1 cellular context compared by ENCODE assay signal in the genomic region with DNA sequence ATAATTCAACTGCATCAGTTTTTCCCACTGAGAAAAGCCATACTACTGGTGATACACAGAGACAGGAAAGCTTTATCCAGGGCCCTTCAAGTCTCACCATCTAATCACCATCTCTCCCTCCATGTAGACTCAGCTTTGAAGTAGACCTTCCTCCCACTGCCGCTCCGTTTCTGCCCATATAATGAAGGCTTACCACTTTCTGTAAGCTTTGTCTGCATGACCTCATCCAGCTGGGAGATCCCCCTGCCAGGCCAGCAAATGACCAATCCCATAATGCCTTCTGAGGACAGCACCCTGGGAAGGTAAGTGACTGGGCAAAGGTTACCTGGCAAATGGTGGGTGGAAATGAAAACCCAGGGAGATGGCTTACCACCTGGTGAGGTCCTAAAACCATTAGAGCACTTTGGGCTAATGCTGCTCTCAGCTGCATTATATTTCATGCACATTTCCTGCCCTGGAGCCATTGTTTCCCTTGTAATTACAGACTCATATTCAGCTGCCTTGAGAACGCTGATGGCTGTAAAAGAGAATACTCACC.
TF ChIP-seq lines count a peak whose summit lies in the region.

No MANE protein-coding gene starts in this region.

TF ChIP-seq in WTC11, 78 proteins besides CTCF, POLR2A, EP300 and RAD21 (continued from another document):
- no peak for TF ChIP-seq MLX (CRISPR knock-in tag; IDR thresholded peaks at IDR 0.05)
- no peak for TF ChIP-seq ELF4 (CRISPR knock-in tag; IDR thresholded peaks at IDR 0.05; ENCODE audit: low read depth)
- TF ChIP-seq GABPB1 (CRISPR knock-in tag; IDR thresholded peaks at IDR 0.05): no peak
- TF ChIP-seq ESRRA (CRISPR knock-in tag; IDR thresholded peaks at IDR 0.05; ENCODE audit: borderline replicate concordance): no peak
- TF ChIP-seq NR1H2 (CRISPR knock-in tag; IDR thresholded peaks at IDR 0.05): no peak
- TF ChIP-seq, protein P1, sequence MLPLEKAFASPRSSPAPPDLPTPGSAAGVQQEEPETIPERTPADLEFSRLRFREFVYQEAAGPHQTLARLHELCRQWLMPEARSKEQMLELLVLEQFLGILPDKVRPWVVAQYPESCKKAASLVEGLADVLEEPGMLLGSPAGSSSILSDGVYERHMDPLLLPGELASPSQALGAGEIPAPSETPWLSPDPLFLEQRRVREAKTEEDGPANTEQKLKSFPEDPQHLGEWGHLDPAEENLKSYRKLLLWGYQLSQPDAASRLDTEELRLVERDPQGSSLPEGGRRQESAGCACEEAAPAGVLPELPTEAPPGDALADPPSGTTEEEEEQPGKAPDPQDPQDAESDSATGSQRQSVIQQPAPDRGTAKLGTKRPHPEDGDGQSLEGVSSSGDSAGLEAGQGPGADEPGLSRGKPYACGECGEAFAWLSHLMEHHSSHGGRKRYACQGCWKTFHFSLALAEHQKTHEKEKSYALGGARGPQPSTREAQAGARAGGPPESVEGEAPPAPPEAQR (CRISPR knock-in tag; IDR thresholded peaks at IDR 0.05): no peak
- TF ChIP-seq, protein P2, sequence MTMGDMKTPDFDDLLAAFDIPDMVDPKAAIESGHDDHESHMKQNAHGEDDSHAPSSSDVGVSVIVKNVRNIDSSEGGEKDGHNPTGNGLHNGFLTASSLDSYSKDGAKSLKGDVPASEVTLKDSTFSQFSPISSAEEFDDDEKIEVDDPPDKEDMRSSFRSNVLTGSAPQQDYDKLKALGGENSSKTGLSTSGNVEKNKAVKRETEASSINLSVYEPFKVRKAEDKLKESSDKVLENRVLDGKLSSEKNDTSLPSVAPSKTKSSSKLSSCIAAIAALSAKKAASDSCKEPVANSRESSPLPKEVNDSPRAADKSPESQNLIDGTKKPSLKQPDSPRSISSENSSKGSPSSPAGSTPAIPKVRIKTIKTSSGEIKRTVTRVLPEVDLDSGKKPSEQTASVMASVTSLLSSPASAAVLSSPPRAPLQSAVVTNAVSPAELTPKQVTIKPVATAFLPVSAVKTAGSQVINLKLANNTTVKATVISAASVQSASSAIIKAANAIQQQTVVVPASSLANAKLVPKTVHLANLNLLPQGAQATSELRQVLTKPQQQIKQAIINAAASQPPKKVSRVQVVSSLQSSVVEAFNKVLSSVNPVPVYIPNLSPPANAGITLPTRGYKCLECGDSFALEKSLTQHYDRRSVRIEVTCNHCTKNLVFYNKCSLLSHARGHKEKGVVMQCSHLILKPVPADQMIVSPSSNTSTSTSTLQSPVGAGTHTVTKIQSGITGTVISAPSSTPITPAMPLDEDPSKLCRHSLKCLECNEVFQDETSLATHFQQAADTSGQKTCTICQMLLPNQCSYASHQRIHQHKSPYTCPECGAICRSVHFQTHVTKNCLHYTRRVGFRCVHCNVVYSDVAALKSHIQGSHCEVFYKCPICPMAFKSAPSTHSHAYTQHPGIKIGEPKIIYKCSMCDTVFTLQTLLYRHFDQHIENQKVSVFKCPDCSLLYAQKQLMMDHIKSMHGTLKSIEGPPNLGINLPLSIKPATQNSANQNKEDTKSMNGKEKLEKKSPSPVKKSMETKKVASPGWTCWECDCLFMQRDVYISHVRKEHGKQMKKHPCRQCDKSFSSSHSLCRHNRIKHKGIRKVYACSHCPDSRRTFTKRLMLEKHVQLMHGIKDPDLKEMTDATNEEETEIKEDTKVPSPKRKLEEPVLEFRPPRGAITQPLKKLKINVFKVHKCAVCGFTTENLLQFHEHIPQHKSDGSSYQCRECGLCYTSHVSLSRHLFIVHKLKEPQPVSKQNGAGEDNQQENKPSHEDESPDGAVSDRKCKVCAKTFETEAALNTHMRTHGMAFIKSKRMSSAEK (CRISPR knock-in tag; IDR thresholded peaks at IDR 0.05; ENCODE audit: borderline replicate concordance): no peak
- no peak for TF ChIP-seq ZNF232 (CRISPR knock-in tag; IDR thresholded peaks at IDR 0.05)
- TF ChIP-seq CREM (CRISPR knock-in tag; IDR thresholded peaks at IDR 0.05): no peak
- TF ChIP-seq, protein P3, sequence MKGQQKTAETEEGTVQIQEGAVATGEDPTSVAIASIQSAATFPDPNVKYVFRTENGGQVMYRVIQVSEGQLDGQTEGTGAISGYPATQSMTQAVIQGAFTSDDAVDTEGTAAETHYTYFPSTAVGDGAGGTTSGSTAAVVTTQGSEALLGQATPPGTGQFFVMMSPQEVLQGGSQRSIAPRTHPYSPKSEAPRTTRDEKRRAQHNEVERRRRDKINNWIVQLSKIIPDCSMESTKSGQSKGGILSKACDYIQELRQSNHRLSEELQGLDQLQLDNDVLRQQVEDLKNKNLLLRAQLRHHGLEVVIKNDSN (CRISPR knock-in tag; IDR thresholded peaks at IDR 0.05): no peak
TF ChIP-seq in WTC11: peak in this region for 0.
